In genomic region chr4:77819836-77820679, GRCh38 we compare ENCODE assay signal across 8 cellular contexts. TPM values are rescaled to one million over a fixed set of nuclear protein-coding genes. Genes with fewer than 3 reads are reported as not detected.
DNase-seq lines count a peak whose midpoint lies in the region; ATAC-seq and TF ChIP-seq lines count a peak whose summit lies in the region.

No MANE protein-coding gene starts in this region.

- no TSS peak for BruUV-seq in Calu3 (replicated peaks; lab: Mats Ljungman, UMichigan)

- H3K4me3 ChIP-seq in NT2/D1 (ENCODE audit: insufficient read length, low read depth) = peak overlapping the region; percentile 59
- H3K4me3 ChIP-seq in endodermal cell (ENCODE audit: low read length) = peak overlapping the region; percentile 90

- H3K27me3 Mint-ChIP-seq in Calu3 (ENCODE audit: unreplicated experiment) (no peaks in the 10 kb centered on the region), endodermal cell (ENCODE audit: insufficient read depth) (peaks cover 9% of the 10 kb centered on the region)

- H3K4me3 Mint-ChIP-seq in Calu3 (ENCODE audit: low read depth, unreplicated experiment) (peak overlapping the region; percentile 95), endodermal cell (peak overlapping the region; percentile 98)

- peak overlapping the region; percentile 56 for H3K27ac Mint-ChIP-seq in Calu3 (ENCODE audit: unreplicated experiment)
- peak overlapping the region; percentile 96 for H3K27ac Mint-ChIP-seq in endodermal cell

- peak overlapping the region; percentile 85 for H3K9ac ChIP-seq in NT2/D1 (ENCODE audit: insufficient read length, low read depth)
- H3K9ac ChIP-seq in endodermal cell (ENCODE audit: extremely low read depth, low read length, poor library complexity, severe bottlenecking) = peak overlapping the region; percentile 66

- peak overlapping the region; percentile 26 for H3K27ac ChIP-seq in endodermal cell (ENCODE audit: low read depth, low read length)

- CTCF ChIA-PET in Calu3 (lab: Charles Lee) = interaction anchor here (0.7 to 1.4 kb wide), 2 partner anchors 9 to 19 kb away, joined by 3 to 4 read pairs; no protein-coding TSS in a partner anchor

- H3K4me1 ChIP-seq in NT2/D1 (ENCODE audit: insufficient read depth, insufficient read length) = no peaks in the 10 kb centered on the region
- no peaks in the 10 kb centered on the region for H3K4me1 ChIP-seq in endodermal cell (ENCODE audit: control insufficient read depth, insufficient read depth, low read length)

- peaks cover 37% of the 10 kb centered on the region for H3K36me3 Mint-ChIP-seq in Calu3 (ENCODE audit: insufficient read depth, unreplicated experiment)
- no peaks in the 10 kb centered on the region for H3K36me3 Mint-ChIP-seq in endodermal cell (ENCODE audit: low read depth)

- no peak for TF ChIP-seq CTCF in Calu3 (IDR thresholded peaks at IDR 0.05; ENCODE audit: unreplicated experiment)
- no peak for TF ChIP-seq CTCF in endodermal cell (conservative IDR thresholded peaks at IDR 0.05)

- H3K4me1 Mint-ChIP-seq in Calu3 (ENCODE audit: low read depth, unreplicated experiment) = peaks cover 24% of the 10 kb centered on the region
- H3K4me1 Mint-ChIP-seq in endodermal cell = peaks cover 15% of the 10 kb centered on the region

- H3K27me3 ChIP-seq in NT2/D1 (ENCODE audit: insufficient read depth, insufficient read length) (no peaks in the 10 kb centered on the region), endodermal cell (ENCODE audit: control insufficient read depth, insufficient read depth, low read length, poor library complexity, severe bottlenecking) (peaks cover 4% of the 10 kb centered on the region)

- ATAC-seq in GM21360 (IDR thresholded peaks at IDR 0.05; ENCODE audit: unreplicated experiment) = peak; percentile 75

- DNase-seq in Calu3 (peak; percentile 86), HT-29 (ENCODE audit: low spot score) (peak; percentile 93), NT2/D1 (ENCODE audit: low read depth, low spot score) (peak; percentile 70), endodermal cell (peak; percentile 94), middle frontal gyrus (ENCODE audit: extremely low spot score, low spot score) (peak; percentile 91)
- peak; percentile 84 for DNase-seq in activated CD8-positive, alpha-beta memory T cell treated with anti-CD3 and anti-CD28 coated beads, Interleukin-2, amount 50 U/mL, for 24 hours (ENCODE audit: extremely low read depth)
- DNase-seq in stimulated activated CD8-positive, alpha-beta memory T cell treated with anti-CD3 and anti-CD28 coated beads, Interleukin-2, amount 100 ng/mL, for 48 hours (ENCODE audit: low read depth in 2 of 2) = peak; percentile 93 to 95

- H3K36me3 ChIP-seq in NT2/D1 (ENCODE audit: insufficient read depth, insufficient read length, low read length) (no peaks in the 10 kb centered on the region), endodermal cell (ENCODE audit: control insufficient read depth, insufficient read depth, low read length) (no peaks in the 10 kb centered on the region)

- H3K9me3 Mint-ChIP-seq in Calu3 (ENCODE audit: low read depth, unreplicated experiment) = no peaks in the 10 kb centered on the region
- H3K9me3 Mint-ChIP-seq in endodermal cell = no peaks in the 10 kb centered on the region

- 0% methylated on average over 18 to 82 of the region's 82 CpGs for WGBS in endodermal cell (ENCODE audit: insufficient coverage in 1 of 2, insufficient read length in 1 of 2), 2 experiments

- intact Hi-C loops in Calu3 (cut with micrococcal nuclease; ENCODE audit: unreplicated experiment) = no loop called here

- no peaks in the 10 kb centered on the region for H3K9me3 ChIP-seq in NT2/D1 (ENCODE audit: insufficient read depth, low read length)
- H3K9me3 ChIP-seq in endodermal cell (ENCODE audit: control insufficient read depth, low read length) = no peaks in the 10 kb centered on the region

RNA-seq across cellular contexts. Expression of gene CNOT6L, which starts 0.9 kb away (rescaled TPM):
- total RNA-seq in Calu3 (2022) = 27.1 and 29.7 TPM in 2 replicates
- total RNA-seq in HT-29 (2014; rRNA removed; shearing (Covaris generic)) = 3.2 and 3.6 TPM in 2 replicates
- total RNA-seq in endodermal cell = 10 to 100 TPM; 26.0 to 37.1 TPM
- polyA plus RNA-seq in endodermal cell (2013, experiment 1 of 2) = 8.4 TPM
- polyA plus RNA-seq in endodermal cell (2013, experiment 2 of 2) = 11.5 TPM

RNA-seq across cellular contexts. Expression of gene MRPL1, which starts 42.6 kb away (rescaled TPM):
- total RNA-seq in Calu3 (2022) (24.1 and 29.3 TPM in 2 replicates), endodermal cell (10 to 100 TPM; 31.7 to 46.4 TPM)
- 14.2 and 19.9 TPM in 2 replicates for total RNA-seq in HT-29 (2014; rRNA removed; shearing (Covaris generic))
- polyA plus RNA-seq in endodermal cell (2013, experiment 1 of 2) = 31.7 TPM
- polyA plus RNA-seq in endodermal cell (2013, experiment 2 of 2) = 33.2 TPM

Comparison
In these comparisons a context has a peak if more than half of its experiments do, and no peak if none do; other contexts are left out.
1. Peak in every context shown above with its lines: DNase-seq, ATAC-seq, H3K4me3 ChIP-seq and H3K27ac ChIP-seq.